ENCODE assay signal across 16 cellular contexts in the genomic region with DNA sequence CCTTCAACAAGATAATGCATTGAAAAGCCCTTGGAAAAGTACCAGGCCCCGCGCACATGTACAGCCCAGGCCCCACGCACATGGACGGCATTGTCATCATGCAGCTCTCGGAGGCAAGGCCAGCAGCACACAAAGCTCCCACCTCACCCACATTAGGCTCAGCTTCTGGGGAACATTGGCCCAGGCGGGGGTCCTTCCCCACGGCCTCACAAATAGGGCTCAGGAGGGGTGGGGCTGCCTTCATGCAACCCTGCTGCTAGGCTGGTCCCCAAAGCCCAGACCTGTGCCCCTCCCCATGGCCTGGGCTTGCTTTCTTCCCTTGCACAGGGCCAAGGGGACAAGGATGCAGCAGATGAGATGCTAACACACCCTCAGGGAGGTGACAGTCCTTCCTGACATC. TPM values are rescaled to one million over a fixed set of nuclear protein-coding genes. Genes with fewer than 3 reads are reported as not detected.
DNase-seq lines count a peak whose midpoint lies in the region; ATAC-seq and TF ChIP-seq lines count a peak whose summit lies in the region.
"Had no signal": no experiment of that assay in that cellular context is flagged by ENCODE, and none has a peak within 500 bp of the region (broad histone marks: within the 10 kb centered on the region; RNA-seq: fewer than 3 reads in every experiment).

No MANE protein-coding gene starts in this region.

- no peaks in the 10 kb centered on the region for H3K9me3 Mint-ChIP-seq in natural killer cell
- no peaks in the 10 kb centered on the region for H3K9me3 Mint-ChIP-seq in natural killer cell treated with Interleukin-12 subunit alpha and Interleukin-12 subunit beta and Interleukin-15 and Interleukin-18, amount 100 ng/mL, for 72 hours
- H3K9me3 Mint-ChIP-seq: stimulated activated effector memory CD8-positive, alpha-beta T cell treated with anti-CD3 and anti-CD28 coated beads, Interleukin-12 subunit alpha, Interleukin-12 subunit beta, amount 100 ng/mL, for 72 hours had no signal

- no peak for TF ChIP-seq CTCF in natural killer cell (IDR thresholded peaks at IDR 0.05)
- no peak for TF ChIP-seq CTCF in dorsolateral prefrontal cortex (IDR thresholded peaks at IDR 0.05 in 54 of 56, conservative IDR thresholded peaks at IDR 0.05 in 2 of 56; ENCODE audit: low read depth in 1 of 56, partially characterized antibody in 56 of 56)

- DNase-seq in natural killer cell (peak; percentile 9), dorsolateral prefrontal cortex (peak in 6 of 10 donors; percentile 11 to 55 (median 40)), mucosa of gallbladder (ENCODE audit: low spot score) (peak; percentile 7), DMS79 (lab: John Stamatoyannopoulos, UW) (no peak), DMS153 treated with DMSO at 0.1 percent for 48 hours (lab: John Stamatoyannopoulos, UW; ENCODE audit: unreplicated experiment) (no peak)
- no peak for DNase-seq in natural killer cell treated with Interleukin-12 subunit alpha and Interleukin-12 subunit beta and Interleukin-15 and Interleukin-18, amount 100 ng/mL, for 72 hours (ENCODE audit: low spot score)
- DNase-seq: activated CD4-positive, alpha-beta T cell treated with anti-CD3 and anti-CD28 coated beads for 4 hours; activated gamma-delta T cell treated with Interleukin-2 at 50 U/mL for 16 hours; DMS53; mesenchymal stem cell; NCI-H774; trophoblast cell had no signal

- no peak overlapping the region for H3K4me3 ChIP-seq in dorsolateral prefrontal cortex

- H3K4me1 Mint-ChIP-seq in natural killer cell = no peaks in the 10 kb centered on the region
- peaks cover 0 to 2% of the 10 kb centered on the region in 2 donors for H3K4me1 Mint-ChIP-seq in natural killer cell treated with Interleukin-12 subunit alpha and Interleukin-12 subunit beta and Interleukin-15 and Interleukin-18, amount 100 ng/mL, for 72 hours (ENCODE audit: low read depth in 2 of 2)
- H3K4me1 Mint-ChIP-seq: B cell; stimulated activated effector memory CD8-positive, alpha-beta T cell treated with anti-CD3 and anti-CD28 coated beads, Interleukin-12 subunit alpha, Interleukin-12 subunit beta, amount 100 ng/mL, for 72 hours had no signal

- H3K27me3 Mint-ChIP-seq in natural killer cell (ENCODE audit: low read depth in 2 of 2) = peaks cover 24 to 28% of the 10 kb centered on the region in 2 donors
- peaks cover 28 to 34% of the 10 kb centered on the region in 2 donors for H3K27me3 Mint-ChIP-seq in natural killer cell treated with Interleukin-12 subunit alpha and Interleukin-12 subunit beta and Interleukin-15 and Interleukin-18, amount 100 ng/mL, for 72 hours

- ATAC-seq in natural killer cell = no peak
- ATAC-seq in natural killer cell treated with Interleukin-12 subunit alpha and Interleukin-12 subunit beta and Interleukin-15 and Interleukin-18, amount 100 ng/mL, for 72 hours = no peak
- no peak for ATAC-seq in HG02852 (IDR thresholded peaks at IDR 0.05; ENCODE audit: unreplicated experiment)
- ATAC-seq: stimulated activated effector memory CD8-positive, alpha-beta T cell treated with anti-CD3 and anti-CD28 coated beads, Interleukin-12 subunit alpha, Interleukin-12 subunit beta, amount 100 ng/mL, for 72 hours had no signal

- no peaks in the 10 kb centered on the region for H3K36me3 Mint-ChIP-seq in natural killer cell
- H3K36me3 Mint-ChIP-seq in natural killer cell treated with Interleukin-12 subunit alpha and Interleukin-12 subunit beta and Interleukin-15 and Interleukin-18, amount 100 ng/mL, for 72 hours = no peaks in the 10 kb centered on the region

- H3K4me3 Mint-ChIP-seq in natural killer cell = no peak overlapping the region
- no peak overlapping the region for H3K4me3 Mint-ChIP-seq in natural killer cell treated with Interleukin-12 subunit alpha and Interleukin-12 subunit beta and Interleukin-15 and Interleukin-18, amount 100 ng/mL, for 72 hours
- H3K4me3 Mint-ChIP-seq: B cell; stimulated activated effector memory CD8-positive, alpha-beta T cell treated with anti-CD3 and anti-CD28 coated beads, Interleukin-12 subunit alpha, Interleukin-12 subunit beta, amount 100 ng/mL, for 72 hours had no signal

- intact Hi-C loops in natural killer cell (cut with micrococcal nuclease) = no loop called here
- intact Hi-C loops in dorsolateral prefrontal cortex (cut with DNase I) = no loop called here

- H3K27me3 ChIP-seq in dorsolateral prefrontal cortex = peaks cover 0 to 18% (median 0%) of the 10 kb centered on the region in 45 donors

- H3K27ac Mint-ChIP-seq in natural killer cell = no peak overlapping the region
- no peak overlapping the region for H3K27ac Mint-ChIP-seq in natural killer cell treated with Interleukin-12 subunit alpha and Interleukin-12 subunit beta and Interleukin-15 and Interleukin-18, amount 100 ng/mL, for 72 hours
- H3K27ac Mint-ChIP-seq: B cell; stimulated activated effector memory CD8-positive, alpha-beta T cell treated with anti-CD3 and anti-CD28 coated beads, Interleukin-12 subunit alpha, Interleukin-12 subunit beta, amount 100 ng/mL, for 72 hours had no signal

- no peak overlapping the region for H3K27ac ChIP-seq in dorsolateral prefrontal cortex
- H3K27ac ChIP-seq: neutrophil had no signal

RNA-seq across cellular contexts. Expression of a gene that starts 26.7 kb away (rescaled TPM):
- total RNA-seq in natural killer cell (10 to 100 TPM; 66.0 to 83.7 (median 68.4) TPM), dorsolateral prefrontal cortex (10 to 100 TPM; 15.1 to 48.4 (median 25.2) TPM), mucosa of gallbladder (39.1 TPM)
- total RNA-seq in natural killer cell treated with Interleukin-12 subunit alpha and Interleukin-12 subunit beta and Interleukin-15 and Interleukin-18, amount 100 ng/mL, for 72 hours = 10 to 100 TPM; 23.6 to 30.4 TPM

Comparison
In these comparisons a context has a peak if more than half of its experiments do, and no peak if none do; other contexts are left out.
1. DNase-seq: peak in natural killer cell (single experiment), dorsolateral prefrontal cortex (6 of 10) and mucosa of gallbladder (single experiment); none in natural killer cell treated with Interleukin-12 subunit alpha and Interleukin-12 subunit beta and Interleukin-15 and Interleukin-18, amount 100 ng/mL, for 72 hours (single experiment), DMS79 (single experiment) and DMS153 treated with DMSO at 0.1 percent for 48 hours (single experiment).